ENCODE assay signal across 17 cellular contexts in genomic region chr22:43168416-43169309, GRCh38. TPM values are rescaled to one million over a fixed set of nuclear protein-coding genes. Genes with fewer than 3 reads are reported as not detected.
DNase-seq lines count a peak whose midpoint lies in the region; ATAC-seq and TF ChIP-seq lines count a peak whose summit lies in the region.
"Had no signal": no experiment of that assay in that cellular context is flagged by ENCODE, and none has a peak within 500 bp of the region (broad histone marks: within the 10 kb centered on the region; RNA-seq: fewer than 3 reads in every experiment).

No MANE protein-coding gene starts in this region.

- H3K36me3 ChIP-seq in heart left ventricle (peaks cover 0 to 58% (median 19%) of the 10 kb centered on the region in 9 donors), thoracic aorta (peaks cover 24% of the 10 kb centered on the region)

- H3K4me1 ChIP-seq in heart left ventricle (peaks cover 0 to 21% (median 10%) of the 10 kb centered on the region in 12 donors), foreskin keratinocyte (no peaks in the 10 kb centered on the region), thoracic aorta (ENCODE audit: control insufficient read depth in 1 of 2, low read depth in 2 of 2) (no peaks in the 10 kb centered on the region)

- intact Hi-C loops in heart left ventricle (cut with DNase I) = no loop called here
- intact Hi-C loops in cardiac septum (cut with DNase I) = no loop called here

- H3K9me3 ChIP-seq in heart left ventricle (no peaks in the 10 kb centered on the region), thoracic aorta (no peaks in the 10 kb centered on the region)

- H3K27ac ChIP-seq in heart left ventricle = peak overlapping the region in 3 of 12 donors; percentile 23 to 39 (median 34)
- H3K27ac ChIP-seq in foreskin keratinocyte = no peak overlapping the region
- H3K27ac ChIP-seq in thoracic aorta = peak overlapping the region; percentile 7 to 21
- peak overlapping the region in 1 of 2 donors; percentile 17 for H3K27ac ChIP-seq in coronary artery

- H3K4me3 ChIP-seq in heart left ventricle (no peak overlapping the region), thoracic aorta (no peak overlapping the region), coronary artery (no peak overlapping the region)

- TF ChIP-seq CTCF in heart left ventricle (IDR thresholded peaks at IDR 0.05) (no peak), foreskin keratinocyte (conservative IDR thresholded peaks at IDR 0.05) (no peak), thoracic aorta (IDR thresholded peaks at IDR 0.05) (no peak), coronary artery (IDR thresholded peaks at IDR 0.05) (no peak)

- peak in 3 of 4 donors; percentile 12 to 41 (median 21) for ATAC-seq in heart left ventricle
- peak; percentile 58 for ATAC-seq in foreskin keratinocyte
- ATAC-seq in thoracic aorta (ENCODE audit: insufficient number of reproducible peaks, low FRiP score, low read depth) = no peak
- ATAC-seq in GM19467 (IDR thresholded peaks at IDR 0.05; ENCODE audit: unreplicated experiment) = no peak
- no peak for ATAC-seq in GM19452 (IDR thresholded peaks at IDR 0.05; ENCODE audit: unreplicated experiment)
- ATAC-seq: activated CD8-positive, alpha-beta T cell treated with anti-CD3 and anti-CD28 coated beads, Interleukin-2, amount 10 ng/mL, durations not matched to agents 7 days and 5 days had no signal

- WGBS in heart left ventricle, 4 donors = 84 to 90% (median 87%) methylated on average over 23 to 25 of the region's 25 CpGs

- TF ChIP-seq POLR2A in heart left ventricle (IDR thresholded peaks at IDR 0.05) = no peak

- DNase-seq in heart left ventricle = peak in 1 of 5 donors; percentile 32
- DNase-seq in cardiac septum (ENCODE audit: low spot score) = no peak
- peak; percentile 54 for DNase-seq in amniotic stem cell (lab: John Stamatoyannopoulos, UW)
- DNase-seq in foreskin keratinocyte = peak in 1 of 2 donors; percentile 29
- DNase-seq in thoracic aorta (ENCODE audit: low spot score) = no peak
- DNase-seq in coronary artery (ENCODE audit: low spot score) = no peak
- DNase-seq: activated CD8-positive, alpha-beta T cell treated with anti-CD3 and anti-CD28 coated beads, Interleukin-2, amount 10 ng/mL, durations not matched to agents 7 days and 5 days; activated effector memory CD4-positive, alpha-beta T cell treated with Interleukin-2 at 50 U/mL for 16 hours; AML-193; caudate nucleus; DMS153; hippocampal formation; MM.1S; NCI-H2171; nephron progenitor cell had no signal

- H3K27me3 ChIP-seq in heart left ventricle (no peaks in the 10 kb centered on the region), foreskin keratinocyte (no peaks in the 10 kb centered on the region), thoracic aorta (replicated peaks; ENCODE audit: insufficient read depth) (no peaks in the 10 kb centered on the region)

RNA-seq across cellular contexts. Expression of gene TSPO, which starts 17.3 kb away (rescaled TPM):
- total RNA-seq in heart left ventricle = 100 to 1,000 TPM in 7 of 9 donors, 10 to 100 TPM in 2; 69.0 to 335 (median 112) TPM
- polyA plus RNA-seq in heart left ventricle = 100 to 1,000 TPM; 218 TPM
- 124 TPM for total RNA-seq in cardiac septum
- 364 and 470 TPM in 2 replicates for total RNA-seq in foreskin keratinocyte
- polyA plus RNA-seq in foreskin keratinocyte = 560 and 763 TPM in 2 replicates
- 100 to 1,000 TPM; 238 to 472 TPM for total RNA-seq in thoracic aorta

RNA-seq across cellular contexts. Expression of gene TTLL12, which starts 18.3 kb away (rescaled TPM):
- total RNA-seq in heart left ventricle (10 to 100 TPM in 7 of 9 donors, 1 to 10 TPM in 2; 8.6 to 21.5 (median 11.9) TPM), cardiac septum (11.3 TPM), foreskin keratinocyte (70.2 and 72.5 TPM in 2 replicates), thoracic aorta (10 to 100 TPM; 22.4 to 23.2 TPM)
- polyA plus RNA-seq in heart left ventricle (10 to 100 TPM in 1 of 2 donors, 1 to 10 TPM in 1; 8.0 to 29.0 TPM), foreskin keratinocyte (50.0 and 54.6 TPM in 2 replicates)

RNA-seq across cellular contexts. Expression of gene MCAT, which starts 25.5 kb away (rescaled TPM):
- 10 to 100 TPM; 13.4 to 31.1 (median 15.7) TPM for total RNA-seq in heart left ventricle
- polyA plus RNA-seq in heart left ventricle = 10 to 100 TPM; 13.4 to 32.6 TPM
- 13.4 TPM for total RNA-seq in cardiac septum
- total RNA-seq in foreskin keratinocyte = 15.9 and 16.7 TPM in 2 replicates
- polyA plus RNA-seq in foreskin keratinocyte = 19.3 and 24.5 TPM in 2 replicates
- 10 to 100 TPM in 1 of 2 donors, 1 to 10 TPM in 1; 9.5 to 16.1 TPM for total RNA-seq in thoracic aorta

RNA-seq across cellular contexts. Expression of gene BIK, which starts 58.1 kb away (rescaled TPM):
- under 1 TPM in 2 of 9 donors, not detected in 7; 0.23 to 0.88 TPM for total RNA-seq in heart left ventricle
- polyA plus RNA-seq in heart left ventricle = under 1 TPM; 0.28 to 0.65 TPM
- total RNA-seq in cardiac septum = not detected
- total RNA-seq in foreskin keratinocyte = 7.4 and 11.8 TPM in 2 replicates
- polyA plus RNA-seq in foreskin keratinocyte = 7.1 and 12.8 TPM in 2 replicates
- total RNA-seq in thoracic aorta = not detected

Comparison
In these comparisons a context has a peak if more than half of its experiments do, and no peak if none do; other contexts are left out.
1. ATAC-seq: peak in heart left ventricle (3 of 4) and foreskin keratinocyte (single experiment); none in thoracic aorta (single experiment), GM19467 (single experiment) and GM19452 (single experiment).